7 cellular contexts compared by ENCODE assay signal in the genomic region with DNA sequence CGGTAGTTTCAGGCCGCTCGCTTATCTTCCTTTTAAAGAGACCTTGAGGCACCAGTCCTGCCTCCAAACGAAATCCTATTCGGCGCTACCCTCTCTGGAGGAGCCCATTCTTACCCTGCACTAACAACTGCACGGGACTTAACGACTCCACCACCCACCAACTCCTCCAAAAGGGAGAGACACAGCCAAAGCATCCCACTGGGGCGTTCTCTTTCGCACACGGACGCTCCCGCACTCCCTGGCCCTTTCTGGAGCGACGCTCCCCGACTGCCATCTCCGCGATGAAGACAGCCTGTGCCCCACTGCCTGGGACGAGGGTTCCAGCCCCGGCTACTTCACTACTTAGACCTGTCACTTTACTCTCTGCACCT. TPM values are rescaled to one million over a fixed set of nuclear protein-coding genes. Genes with fewer than 3 reads are reported as not detected.
DNase-seq lines count a peak whose midpoint lies in the region; ATAC-seq and TF ChIP-seq lines count a peak whose summit lies in the region.

No MANE protein-coding gene starts in this region.

- DNase-seq in choroid plexus epithelial cell (ENCODE audit: low read depth) (no peak), mesendoderm (no peak), upper lobe of left lung (peak in 1 of 2 donors; percentile 29), cerebellar nuclear complex (lab: John Stamatoyannopoulos, UW) (no peak), SKM-1 (lab: John Stamatoyannopoulos, UW; ENCODE audit: unreplicated experiment) (no peak)

- H2BK5ac ChIP-seq in mesendoderm (ENCODE audit: low read length) = no peak overlapping the region

- H3K27ac ChIP-seq in KOPT-K1 (ENCODE audit: low read depth, low read length, poor library complexity, severe bottlenecking) (peak overlapping the region; percentile 61), mesendoderm (ENCODE audit: low read depth, low read length) (peak overlapping the region; percentile 4), upper lobe of left lung (peak overlapping the region; percentile 96 to 98 (median 98))

- no peak overlapping the region for H2AK5ac ChIP-seq in mesendoderm (ENCODE audit: low read length)

- H2BK120ac ChIP-seq in mesendoderm (ENCODE audit: low read depth, low read length) = no peak overlapping the region

- no peak overlapping the region for H2BK15ac ChIP-seq in mesendoderm (replicated peaks; ENCODE audit: low read depth)

- no peaks in the 10 kb centered on the region for H3K79me1 ChIP-seq in mesendoderm (ENCODE audit: low read length)

- H3K23ac ChIP-seq in mesendoderm (ENCODE audit: low read length) = no peak overlapping the region

- H3K4ac ChIP-seq in mesendoderm (ENCODE audit: low read depth, low read length) = peak overlapping the region; percentile 92

- ATAC-seq in GM19372 (IDR thresholded peaks at IDR 0.05; ENCODE audit: low read depth, unreplicated experiment) (peak; percentile 2), upper lobe of left lung (ENCODE audit: low FRiP score in 2 of 2) (peak; percentile 36 to 59)

- no peak for TF ChIP-seq POLR2A in upper lobe of left lung (IDR thresholded peaks at IDR 0.05)

- H3K9ac ChIP-seq in mesendoderm (ENCODE audit: low read length) = peak overlapping the region; percentile 56

- H3K4me1 ChIP-seq in mesendoderm (ENCODE audit: control insufficient read depth, low read depth, low read length) = peaks cover 2% of the 10 kb centered on the region
- H3K4me1 ChIP-seq in upper lobe of left lung = peaks cover 16 to 37% (median 24%) of the 10 kb centered on the region in 4 donors

- no CpG with 5 or more reads among the region's 20 CpGs for WGBS in mesendoderm (ENCODE audit: extremely low coverage, insufficient coverage, low lambda C conversion rate)
- WGBS in upper lobe of left lung, 2 donors = 11 to 23% methylated on average over 18 of the region's 20 CpGs

- no peak overlapping the region for H4K8ac ChIP-seq in mesendoderm (ENCODE audit: low read depth, low read length)

- H3K79me2 ChIP-seq in mesendoderm (ENCODE audit: control insufficient read depth, insufficient read depth, low read length) = no peaks in the 10 kb centered on the region

- no peaks in the 10 kb centered on the region for H3K36me3 ChIP-seq in KOPT-K1 (ENCODE audit: insufficient read depth, low read length)
- H3K36me3 ChIP-seq in mesendoderm (ENCODE audit: control insufficient read depth, insufficient read depth, low read length) = no peaks in the 10 kb centered on the region
- no peaks in the 10 kb centered on the region for H3K36me3 ChIP-seq in upper lobe of left lung

- H3K4me3 ChIP-seq in choroid plexus epithelial cell (ENCODE audit: low read depth, low read length) (peak overlapping the region; percentile 71), mesendoderm (ENCODE audit: low read length) (peak overlapping the region; percentile 65), upper lobe of left lung (peak overlapping the region; percentile 48 to 85 (median 69))

- H3K4me2 ChIP-seq in mesendoderm (ENCODE audit: low read length) = peak overlapping the region; percentile 45

- TF ChIP-seq EP300 in upper lobe of left lung (IDR thresholded peaks at IDR 0.05) = no peak

- no peak overlapping the region for H4K5ac ChIP-seq in mesendoderm (ENCODE audit: low read length)

- H3K27me3 ChIP-seq in mesendoderm (ENCODE audit: insufficient read depth, low read length, poor library complexity) (no peaks in the 10 kb centered on the region), upper lobe of left lung (no peaks in the 10 kb centered on the region)

- H3K56ac ChIP-seq in mesendoderm (ENCODE audit: low read length) = peak overlapping the region; percentile 93

- peaks cover 15% of the 10 kb centered on the region for H3K9me3 ChIP-seq in KOPT-K1 (ENCODE audit: insufficient read depth, low read length, poor library complexity, severe bottlenecking)
- no peaks in the 10 kb centered on the region for H3K9me3 ChIP-seq in upper lobe of left lung

- TF ChIP-seq CTCF in choroid plexus epithelial cell (conservative IDR thresholded peaks at IDR 0.05; ENCODE audit: low read depth, low read length) (no peak), upper lobe of left lung (IDR thresholded peaks at IDR 0.05) (no peak)

- peak overlapping the region; percentile 42 for H3K18ac ChIP-seq in mesendoderm (ENCODE audit: low read length)

RNA-seq across cellular contexts. Expression of a gene that starts 0.6 kb away (rescaled TPM):
- polyA plus RNA-seq in mesendoderm (2013, experiment 1 of 2) = 8.0 TPM
- polyA plus RNA-seq in mesendoderm (2013, experiment 2 of 2) = 8.2 TPM
- total RNA-seq in upper lobe of left lung = 10 to 100 TPM; 24.2 to 64.3 (median 49.0) TPM

RNA-seq across cellular contexts. Expression of a gene that starts 12.6 kb away (rescaled TPM):
- not detected for polyA plus RNA-seq in mesendoderm (2013, experiment 1 of 2)
- polyA plus RNA-seq in mesendoderm (2013, experiment 2 of 2) = not detected
- 1 to 10 TPM; 3.2 to 7.0 (median 3.8) TPM for total RNA-seq in upper lobe of left lung

Comparison
In these comparisons a context has a peak if more than half of its experiments do, and no peak if none do; other contexts are left out.
1. H3K27ac ChIP-seq: peak in every context shown above with its lines; median percentile 98 in upper lobe of left lung; 61 in KOPT-K1; 4 in mesendoderm.